8 cellular contexts compared by ENCODE assay signal in genomic region chr20:10434467-10434831, GRCh38. TPM values are rescaled to one million over a fixed set of nuclear protein-coding genes. Genes with fewer than 3 reads are reported as not detected.
DNase-seq lines count a peak whose midpoint lies in the region; ATAC-seq and TF ChIP-seq lines count a peak whose summit lies in the region.

No MANE protein-coding gene starts in this region.

- peak; percentile 99 for DNase-seq in NCI-H748 (lab: John Stamatoyannopoulos, UW; ENCODE audit: unreplicated experiment)
- peak; percentile 76 to 82 for DNase-seq in activated CD4-positive, alpha-beta T cell treated with anti-CD3 and anti-CD28 coated beads, Interleukin-2, amount 50 U/mL, for 48 hours
- DNase-seq in ecto neural progenitor cell (ENCODE audit: low spot score): peak; percentile 92
- peak; percentile 97 to 98 for DNase-seq in lower leg skin (ENCODE audit: low spot score in 2 of 2)
- peak; percentile 60 to 63 for DNase-seq in stimulated activated CD4-positive, alpha-beta T cell treated with anti-CD3 and anti-CD28 coated beads, Interleukin-4, amount 100 ng/mL, for 4 hours

- H3K4me1 ChIP-seq in BLaER1 treated with 17β-estradiol and CSF1 and Interleukin-3, amounts not matched to agents 10 nM and 100 nM: peaks cover 35 to 63% (median 44%) of the 10 kb centered on the region in 10 experiments

- intact Hi-C loops in lower leg skin (cut with DNase I; ENCODE audit: low total_unique reads): no loop called here

- no peaks in the 10 kb centered on the region for H3K9me3 ChIP-seq in BLaER1 treated with 17β-estradiol and CSF1 and Interleukin-3, amounts not matched to agents 10 nM and 100 nM (replicated peaks in 1 of 11)

- peak overlapping the region; percentile 88 to 95 (median 93) for H3K9ac ChIP-seq in BLaER1 treated with 17β-estradiol and CSF1 and Interleukin-3, amounts not matched to agents 10 nM and 100 nM

- peak in 1 of 2 donors; percentile 80 for TF ChIP-seq POLR2A in lower leg skin (IDR thresholded peaks at IDR 0.05)

- 1% methylated on average over 17 of the region's 17 CpGs for WGBS in lower leg skin, 2 donors

- no peaks in the 10 kb centered on the region for H3K27me3 ChIP-seq in BLaER1 treated with 17β-estradiol and CSF1 and Interleukin-3, amounts not matched to agents 10 nM and 100 nM

- no peak for TF ChIP-seq CTCF in lower leg skin (IDR thresholded peaks at IDR 0.05)

- peak; percentile 32 for ATAC-seq in GM19372 (IDR thresholded peaks at IDR 0.05; ENCODE audit: low read depth, unreplicated experiment)
- ATAC-seq in HG03521 (IDR thresholded peaks at IDR 0.05; ENCODE audit: unreplicated experiment): peak; percentile 31

- H3K27ac ChIP-seq in BLaER1 treated with 17β-estradiol and CSF1 and Interleukin-3, amounts not matched to agents 10 nM and 100 nM: peak overlapping the region; percentile 82 to 97 (median 94)

- H3K36me3 ChIP-seq in BLaER1 treated with 17β-estradiol and CSF1 and Interleukin-3, amounts not matched to agents 10 nM and 100 nM: peaks cover 0 to 21% (median 4%) of the 10 kb centered on the region in 11 experiments; a peak in 6 of 22 replicates

- H3K4me2 ChIP-seq in BLaER1 treated with 17β-estradiol and CSF1 and Interleukin-3, amounts not matched to agents 10 nM and 100 nM: peak overlapping the region; percentile 24 to 95 (median 84); a peak in 21 of 22 replicates

- H3K4me3 ChIP-seq in BLaER1 treated with 17β-estradiol and CSF1 and Interleukin-3, amounts not matched to agents 10 nM and 100 nM: peak overlapping the region; percentile 74 to 97 (median 86)
- H3K4me3 ChIP-seq in lower leg skin (ENCODE audit: low read depth, poor library complexity, severe bottlenecking): peak overlapping the region; percentile 85

- peaks cover 0 to 28% (median 7%) of the 10 kb centered on the region in 11 experiments; a peak in 11 of 22 replicates for H4K20me1 ChIP-seq in BLaER1 treated with 17β-estradiol and CSF1 and Interleukin-3, amounts not matched to agents 10 nM and 100 nM

RNA-seq across cellular contexts. Expression of gene MKKS, which starts 0.4 kb away (rescaled TPM):
- 10 to 100 TPM in 2 of 4 donors, 1 to 10 TPM in 2; 5.9 to 13.0 (median 9.8) TPM for total RNA-seq in lower leg skin

RNA-seq across cellular contexts. Expression of gene SLX4IP, which starts 0.7 kb away (rescaled TPM):
- total RNA-seq in lower leg skin: 1 to 10 TPM; 3.0 to 4.0 (median 3.7) TPM

Comparison
In these comparisons a context has a peak if more than half of its experiments do, and no peak if none do; other contexts are left out.
1. Peak in every context shown above with its lines: DNase-seq, ATAC-seq, H3K4me3 ChIP-seq and H3K27ac ChIP-seq.